ENCODE assay signal across 23 cellular contexts in the genomic region with DNA sequence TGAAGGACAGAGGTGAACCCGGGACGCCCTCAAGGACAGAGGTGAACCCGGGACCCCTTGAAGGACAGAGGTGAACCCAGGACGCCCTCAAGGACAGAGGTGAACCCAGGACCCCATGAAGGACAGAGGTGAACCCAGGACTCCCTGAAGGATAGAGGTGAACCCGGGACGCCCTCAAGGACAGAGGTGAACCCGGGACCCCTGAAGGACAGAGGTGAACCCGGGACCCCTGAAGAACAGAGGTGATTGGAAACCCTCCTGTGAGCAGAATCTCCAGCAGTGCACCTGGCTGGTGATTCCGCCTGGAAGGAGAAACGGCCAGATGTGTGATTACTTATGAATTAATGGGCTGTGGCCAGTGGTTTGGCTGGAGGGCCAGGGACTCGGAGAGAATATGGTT.
DNase-seq lines count a peak whose midpoint lies in the region; ATAC-seq, FAIRE-seq and TF ChIP-seq lines count a peak whose summit lies in the region.
"Had no signal": no experiment of that assay in that cellular context is flagged by ENCODE, and none has a peak within 500 bp of the region (broad histone marks: within the 10 kb centered on the region; RNA-seq: fewer than 3 reads in every experiment).

No MANE protein-coding gene starts in this region.

- no peak overlapping the region for H3K27ac Mint-ChIP-seq in neural progenitor cell
- H3K27ac Mint-ChIP-seq: B cell; CD4-positive, CD25-positive, alpha-beta regulatory T cell; CD8-positive, alpha-beta T cell; HFFc6 had no signal

- TF ChIP-seq RAD21 in H1 (IDR thresholded peaks at IDR 0.05 in 1 of 2, conservative IDR thresholded peaks at IDR 0.05 in 1 of 2; ENCODE audit: low read depth in 2 of 2, low read length in 2 of 2) = no peak

- no peak overlapping the region for H3K56ac ChIP-seq in H1 (replicated peaks; ENCODE audit: insufficient read length, low read depth, low read length)

- peaks cover 19% of the 10 kb centered on the region for H3K4me1 Mint-ChIP-seq in neural progenitor cell
- H3K4me1 Mint-ChIP-seq: B cell; CD4-positive, CD25-positive, alpha-beta regulatory T cell had no signal

- 83 to 91% (median 88%) methylated on average over 11 of the region's 11 CpGs for WGBS in heart left ventricle, 4 donors
- WGBS in H1 (ENCODE audit: extremely low coverage in 1 of 2, insufficient coverage in 1 of 2, insufficient read length in 1 of 2, insufficient replicate concordance in 2 of 2, low coverage in 1 of 2, low lambda C conversion rate in 2 of 2, missing lambda C conversion rate in 1 of 2), 2 experiments = 92% methylated on average over 11 of the region's 11 CpGs; no CpG with 5 or more reads in 1 of the 2 experiments

- peaks cover 3% of the 10 kb centered on the region; the same call in 1 of the 2 replicates for H3K23me2 ChIP-seq in H1 (ENCODE audit: low read depth, low read length)

- no peak for TF ChIP-seq EP300 in H1 (IDR thresholded peaks at IDR 0.05; ENCODE audit: borderline replicate concordance in 1 of 2, low read depth in 2 of 2, low read length in 2 of 2)

- H4K8ac ChIP-seq in H1 (ENCODE audit: extremely low read depth, insufficient read depth, low read length) = no peak overlapping the region

- H3K36me3 ChIP-seq in heart left ventricle (no peaks in the 10 kb centered on the region), H1 (ENCODE audit: control insufficient read depth in 2 of 4, insufficient read depth in 4 of 4, low read length in 3 of 4) (peaks cover 0 to 5% (median 0%) of the 10 kb centered on the region in 4 experiments; a peak in 1 of 8 replicates), neural progenitor cell (no peaks in the 10 kb centered on the region)
- H3K36me3 ChIP-seq: HAP-1 had no signal

- no peak overlapping the region for H3K27ac ChIP-seq in heart left ventricle
- no peak overlapping the region for H3K27ac ChIP-seq in H1 (ENCODE audit: low read depth, low read length)
- H3K27ac ChIP-seq in neural progenitor cell = no peak overlapping the region
- H3K27ac ChIP-seq: 22Rv1, BLaER1, C4-2B, GM23248 had no signal

- TF ChIP-seq POLR2A in heart left ventricle (IDR thresholded peaks at IDR 0.05) (no peak), H1 (IDR thresholded peaks at IDR 0.05; ENCODE audit: control extremely low read depth in 1 of 2, low read depth in 2 of 2, low read length in 2 of 2) (no peak)

- ATAC-seq in heart left ventricle = no peak
- no peak for ATAC-seq in GM18520 (IDR thresholded peaks at IDR 0.05; ENCODE audit: unreplicated experiment)
- ATAC-seq: CD8-positive, alpha-beta T cell had no signal

- no peak overlapping the region for H2BK15ac ChIP-seq in H1 (ENCODE audit: low read length)

- H3K27me3 Mint-ChIP-seq in neural progenitor cell (ENCODE audit: insufficient read depth, low read depth) = peaks cover 18% of the 10 kb centered on the region
- H3K27me3 Mint-ChIP-seq: CD4-positive, CD25-positive, alpha-beta regulatory T cell had no signal

- peak overlapping the region; percentile 66 for H3K4me3 Mint-ChIP-seq in neural progenitor cell
- H3K4me3 Mint-ChIP-seq: B cell; CD8-positive, alpha-beta T cell; HFFc6 had no signal

- H4K20me1 ChIP-seq in H1 (replicated peaks in 1 of 2; ENCODE audit: control insufficient read depth in 1 of 2, insufficient read depth in 2 of 2, low read length in 2 of 2) = no peaks in the 10 kb centered on the region
- H4K20me1 ChIP-seq in neural progenitor cell (ENCODE audit: low read depth) = no peaks in the 10 kb centered on the region
- H4K20me1 ChIP-seq: BLaER1 had no signal

- peaks cover 0 to 29% (median 12%) of the 10 kb centered on the region in 9 donors for H3K27me3 ChIP-seq in heart left ventricle
- no peaks in the 10 kb centered on the region for H3K27me3 ChIP-seq in H1 (replicated peaks in 1 of 4; ENCODE audit: control insufficient read depth in 3 of 4, extremely low read depth in 1 of 4, insufficient read depth in 3 of 4, low read length in 3 of 4)
- no peaks in the 10 kb centered on the region for H3K27me3 ChIP-seq in neural progenitor cell
- H3K27me3 ChIP-seq: BLaER1 had no signal

- no peaks in the 10 kb centered on the region for H3K79me1 ChIP-seq in H1 (ENCODE audit: low read depth, low read length)

- H3K4ac ChIP-seq in H1 (replicated peaks; ENCODE audit: insufficient read length, low read depth, low read length) = no peak overlapping the region

- H3K9me3 ChIP-seq in heart left ventricle (peaks cover 0 to 11% (median 0%) of the 10 kb centered on the region in 12 donors), H1 (ENCODE audit: insufficient read depth in 2 of 2, low read depth in 1 of 2, low read length in 1 of 2) (peaks cover 28 to 66% of the 10 kb centered on the region in 2 experiments), neural progenitor cell (ENCODE audit: low read depth) (no peaks in the 10 kb centered on the region)
- H3K9me3 ChIP-seq: HAP-1 had no signal

- H2BK5ac ChIP-seq in H1 (ENCODE audit: low read depth, low read length) = no peak overlapping the region; the same call in 1 of the 2 replicates

- 0 out of 2 replicates have a peak overlapping the region, but pooled peaks have one; percentile 5 for H3K18ac ChIP-seq in H1 (ENCODE audit: extremely low read depth, low read length)

- H3K4me2 ChIP-seq in H1 (ENCODE audit: insufficient read depth in 1 of 2, low read depth in 2 of 2, low read length in 2 of 2) (no peak overlapping the region), neural progenitor cell (no peak overlapping the region)
- H3K4me2 ChIP-seq: BLaER1 had no signal

- H3K23ac ChIP-seq in H1 (ENCODE audit: insufficient read length) = no peak overlapping the region

- H3K9ac ChIP-seq in H1 (replicated peaks in 1 of 4; ENCODE audit: extremely low read depth in 1 of 4, low read depth in 3 of 4, low read length in 3 of 4) (no peak overlapping the region), neural progenitor cell (no peak overlapping the region)
- H3K9ac ChIP-seq: BLaER1, GM23248 had no signal

- peaks cover 0 to 17% (median 0%) of the 10 kb centered on the region in 12 donors for H3K4me1 ChIP-seq in heart left ventricle
- peaks cover 0 to 19% (median 8%) of the 10 kb centered on the region in 4 experiments; a peak in 4 of 7 replicates for H3K4me1 ChIP-seq in H1 (replicated peaks in 1 of 4; ENCODE audit: control insufficient read depth in 3 of 4, insufficient read depth in 4 of 4, low read length in 3 of 4)
- H3K4me1 ChIP-seq in neural progenitor cell = peaks cover 16% of the 10 kb centered on the region
- H3K4me1 ChIP-seq: Caco-2, HAP-1 had no signal

- H3K4me3 ChIP-seq in heart left ventricle (no peak overlapping the region), H1 (ENCODE audit: extremely low read depth in 1 of 4, insufficient read depth in 2 of 4, low read depth in 3 of 4, low read length in 4 of 4) (no peak overlapping the region), neural progenitor cell (no peak overlapping the region)
- H3K4me3 ChIP-seq: BLaER1, GM23248, HAP-1 had no signal

- peaks cover 15% of the 10 kb centered on the region for H3K36me3 Mint-ChIP-seq in neural progenitor cell
- H3K36me3 Mint-ChIP-seq: CD4-positive, CD25-positive, alpha-beta regulatory T cell; CD8-positive, alpha-beta T cell had no signal

- POLR2A ChIA-PET in H1 (lab: Charles Lee; ENCODE audit: partially characterized antibody) = no interaction called here

- peak overlapping the region; percentile 75 for H2BK120ac ChIP-seq in H1 (replicated peaks; ENCODE audit: low read depth, low read length)

- H2AK5ac ChIP-seq in H1 (ENCODE audit: low read depth, low read length) = 0 out of 2 replicates have a peak overlapping the region, but pooled peaks have one; percentile 49

- H3K9me3 Mint-ChIP-seq in neural progenitor cell = peaks cover 39% of the 10 kb centered on the region

- intact Hi-C loops in cardiac septum (cut with DNase I) (no loop called here), heart left ventricle (cut with DNase I) (no loop called here)

- DNase-seq in cardiac septum (ENCODE audit: low spot score) (peak; percentile 69), heart left ventricle (no peak), H1 (ENCODE audit: low read depth in 1 of 2, low spot score in 2 of 2) (no peak), neural progenitor cell (ENCODE audit: low spot score) (no peak), NCI-H187 treated with DMSO at 0.1 percent for 48 hours (lab: John Stamatoyannopoulos, UW) (no peak)
- DNase-seq in activated naive CD4-positive, alpha-beta T cell treated with Interleukin-2 at 50 U/mL for 16 hours = no peak
- DNase-seq: Caco-2; CD4-positive, CD25-positive, alpha-beta regulatory T cell; CD8-positive, alpha-beta T cell; DMS153; DND-41; GM23248; HFFc6 had no signal

- H2BK12ac ChIP-seq in H1 (ENCODE audit: low read depth, low read length) = no peak overlapping the region

- no peak for FAIRE-seq in H1 (lab: Jason Lieb, UNC)
- FAIRE-seq: A204.1, G401.6, GM12892, GM19239 had no signal

- no peaks in the 10 kb centered on the region for H3K79me2 ChIP-seq in H1 (ENCODE audit: control insufficient read depth in 1 of 2, insufficient read depth in 2 of 2, low read length in 2 of 2)
- H3K79me2 ChIP-seq in neural progenitor cell (ENCODE audit: low read depth) = no peaks in the 10 kb centered on the region

- no peak overlapping the region for H2BK20ac ChIP-seq in H1 (ENCODE audit: low read length)

- H2AFZ ChIP-seq in H1 (ENCODE audit: low read length) (no peak overlapping the region), neural progenitor cell (replicated peaks) (no peak overlapping the region)
- H2AFZ ChIP-seq: GM23248 had no signal

- peaks cover 43% of the 10 kb centered on the region for H3F3A ChIP-seq in neural progenitor cell (ENCODE audit: low read depth)

- H4K91ac ChIP-seq in H1 (replicated peaks; ENCODE audit: insufficient read length, low read length) = peak overlapping the region; percentile 3

- no peak overlapping the region for H3K14ac ChIP-seq in H1 (ENCODE audit: insufficient read length)

- no peak overlapping the region for H4K5ac ChIP-seq in H1 (ENCODE audit: insufficient read length, low read depth, low read length)

- CTCF ChIA-PET in H1 (lab: Charles Lee; ENCODE audit: partially characterized antibody) = no interaction called here

- TF ChIP-seq CTCF in heart left ventricle (IDR thresholded peaks at IDR 0.05) = no peak
- no peak for TF ChIP-seq CTCF in H1 (IDR thresholded peaks at IDR 0.05; ENCODE audit: control extremely low read depth in 1 of 3, insufficient read depth in 1 of 3, low read depth in 1 of 3, low read length in 3 of 3)
- no peak for TF ChIP-seq CTCF in neural progenitor cell (IDR thresholded peaks at IDR 0.05)

TF ChIP-seq in H1, 55 proteins besides CTCF, POLR2A, EP300 and RAD21:
- TF ChIP-seq KDM5A (IDR thresholded peaks at IDR 0.05; ENCODE audit: low read length) (no peak), GTF2F1 (IDR thresholded peaks at IDR 0.05; ENCODE audit: borderline replicate concordance, low read depth, low read length) (no peak)
TF ChIP-seq in H1: peak in this region for 0.
